In genomic region chr20:32510601-32511357, GRCh38 we compare ENCODE assay signal across 2 cellular contexts.
TF ChIP-seq lines count a peak whose summit lies in the region.

No MANE protein-coding gene starts in this region.

TF ChIP-seq in GM23338, 12 proteins besides CTCF, POLR2A, EP300 and RAD21:
- TF ChIP-seq REST (IDR thresholded peaks at IDR 0.05; ENCODE audit: unreplicated experiment): no peak
- TF ChIP-seq ETS1 (IDR thresholded peaks at IDR 0.05): no peak
- TF ChIP-seq NANOG (IDR thresholded peaks at IDR 0.05; ENCODE audit: borderline replicate concordance): no peak
- TF ChIP-seq POLR2AphosphoS5 (IDR thresholded peaks at IDR 0.05; ENCODE audit: low read depth): no peak
- no peak for TF ChIP-seq ZNF114 (CRISPR knock-in tag; IDR thresholded peaks at IDR 0.05)
- TF ChIP-seq CREB1 (CRISPR knock-in tag; IDR thresholded peaks at IDR 0.05; ENCODE audit: low read depth): no peak
- no peak for TF ChIP-seq ZNF462 (CRISPR knock-in tag; IDR thresholded peaks at IDR 0.05)
- no peak for TF ChIP-seq EZH2phosphoT487 (IDR thresholded peaks at IDR 0.05; ENCODE audit: unreplicated experiment)
- TF ChIP-seq EZH2 (IDR thresholded peaks at IDR 0.05; ENCODE audit: low read depth, unreplicated experiment): no peak
TF ChIP-seq in GM23338: peak in this region for 0.

TF ChIP-seq in H1, 55 proteins besides CTCF, POLR2A, EP300 and RAD21 (continued from another document):
- TF ChIP-seq USF2 (IDR thresholded peaks at IDR 0.05; ENCODE audit: low read length): no peak
- TF ChIP-seq EGR1 (IDR thresholded peaks at IDR 0.05; ENCODE audit: borderline replicate concordance, low read depth, low read length): no peak
- no peak for TF ChIP-seq RNF2 (IDR thresholded peaks at IDR 0.05; ENCODE audit: borderline replicate concordance, low read depth, low read length, missing control alignments, poor library complexity, severe bottlenecking)
